In genomic region chr14:21475767-21476525, GRCh38 we compare ENCODE assay signal across 8 cellular contexts. TPM values are rescaled to one million over a fixed set of nuclear protein-coding genes. Genes with fewer than 3 reads are reported as not detected.
DNase-seq lines count a peak whose midpoint lies in the region; ATAC-seq, FAIRE-seq and TF ChIP-seq lines count a peak whose summit lies in the region.

No MANE protein-coding gene starts in this region.

- H3K79me2 ChIP-seq in HepG2 (ENCODE audit: insufficient read depth, low read length), result peaks cover 45% of the 10 kb centered on the region

- H2AFZ ChIP-seq in HepG2 (ENCODE audit: low read length), result peak overlapping the region; percentile 88

- H3K4me3 ChIP-seq in HepG2 (replicated peaks in 1 of 3; ENCODE audit: insufficient read depth in 1 of 3, low read depth in 2 of 3, low read length in 3 of 3), result peak overlapping the region; percentile 83 to 99 (median 87)
- peak overlapping the region; percentile 22 to 94 (median 76) for H3K4me3 ChIP-seq in transverse colon

- no peak for TF ChIP-seq RAD21 in HepG2 (CRISPR knock-in tag; IDR thresholded peaks at IDR 0.05)

- H3K27me3 ChIP-seq in HepG2 (ENCODE audit: control insufficient read depth in 1 of 2, insufficient read depth in 2 of 2, low read length in 2 of 2), result no peaks in the 10 kb centered on the region; a peak in 1 of 5 replicates
- H3K27me3 ChIP-seq in transverse colon, result no peaks in the 10 kb centered on the region

- TSS peak; percentile 82 for BruUV-seq in HepG2 (replicated peaks; lab: Mats Ljungman, UMichigan)

- 9% methylated on average over 10 of the region's 10 CpGs for WGBS in HepG2 (ENCODE audit: low lambda C conversion rate)
- WGBS in transverse colon (ENCODE audit: low coverage in 1 of 2), 2 donors, result 19 to 37% methylated on average over 10 of the region's 10 CpGs

- no peaks in the 10 kb centered on the region for H3K9me3 Mint-ChIP-seq in activated T-cell treated with anti-CD3 and anti-CD28 coated beads, Interleukin-2, amount 50 U/mL, for 4 hours

- H3K27ac ChIP-seq in angular gyrus (ENCODE audit: low read depth, low read length), result peak overlapping the region; percentile 88
- H3K27ac ChIP-seq in HepG2 (ENCODE audit: extremely low read length, insufficient read depth, low read length), result peak overlapping the region; percentile 87
- peak overlapping the region; percentile 84 to 96 (median 90) for H3K27ac ChIP-seq in transverse colon

- H3K9me3 ChIP-seq in HepG2 (ENCODE audit: low read length) (no peaks in the 10 kb centered on the region), transverse colon (no peaks in the 10 kb centered on the region)

- H3K36me3 ChIP-seq in HepG2 (replicated peaks in 1 of 2; ENCODE audit: control insufficient read depth in 1 of 2, insufficient read depth in 2 of 2, low read length in 2 of 2) (peaks cover 8 to 28% of the 10 kb centered on the region in 2 experiments), transverse colon (peaks cover 0 to 20% (median 2%) of the 10 kb centered on the region in 4 donors)

- H4K20me1 ChIP-seq in HepG2 (ENCODE audit: insufficient read depth, low read length), result no peaks in the 10 kb centered on the region

- no peak for TF ChIP-seq POLR2A in HepG2 (IDR thresholded peaks at IDR 0.05; ENCODE audit: insufficient read depth in 1 of 2, low read depth in 2 of 2, low read length in 2 of 2)
- TF ChIP-seq POLR2A in transverse colon (IDR thresholded peaks at IDR 0.05), result no peak

- intact Hi-C loops in HepG2 (cut with micrococcal nuclease; ENCODE audit: unreplicated experiment), result loop anchor here (1.0 to 2.0 kb wide), 3 partner anchors 20 to 1015 kb away; partner anchors contain the start of genes CHD8 and PIP4P1
- intact Hi-C loops in transverse colon (cut with DNase I; ENCODE audit: low total_unique reads), result no loop called here

- in situ Hi-C loops in HepG2 (cut with HindIII; ENCODE audit: extremely low pct_ligation_motif_present, low pct_unique_long_range_greater_than_20kb) (no loop called here), transverse colon (cut with MboI; ENCODE audit: low pct_ligation_motif_present in 1 of 4, low pct_unique_long_range_greater_than_20kb in 1 of 4, low sequenced_read_pairs in 3 of 4) (no loop called here)

- DNase-seq in activated T-cell treated with anti-CD3 and anti-CD28 coated beads, Interleukin-2, amount 50 U/mL, for 4 hours, result no peak
- DNase-seq in activated T-cell treated with anti-CD3 and anti-CD28 coated beads for 4 hours (no peak), HepG2 (ENCODE audit: low spot score) (peak; percentile 18), transverse colon (no peak), NCI-H146 (lab: John Stamatoyannopoulos, UW) (no peak), NCI-H2107 (lab: John Stamatoyannopoulos, UW) (no peak)

- CTCF ChIA-PET in HepG2 (lab: Yijun Ruan, JAX; ENCODE audit: low intra/inter-chr PET ratio, low total read pairs), result interaction anchor here (1.7 to 2.0 kb wide), 2 partner anchors 20 to 82 kb away, joined by 12 to 19 read pairs; partner anchors contain the start of gene CHD8

- no peak for ATAC-seq in activated T-cell treated with anti-CD3 and anti-CD28 coated beads, Interleukin-2, amount 50 U/mL, for 4 hours
- ATAC-seq in HepG2 (peak; percentile 32), HG02571 (IDR thresholded peaks at IDR 0.05; ENCODE audit: unreplicated experiment) (no peak)

- peaks cover 29% of the 10 kb centered on the region for H3K4me1 ChIP-seq in HepG2 (ENCODE audit: insufficient read depth, low read length)
- H3K4me1 ChIP-seq in transverse colon, result peaks cover 15 to 27% (median 18%) of the 10 kb centered on the region in 4 donors

- TF ChIP-seq CTCF in HepG2 (CRISPR knock-in tag; IDR thresholded peaks at IDR 0.05) (no peak), transverse colon (IDR thresholded peaks at IDR 0.05) (no peak)

- H3K4me2 ChIP-seq in HepG2 (ENCODE audit: low read depth, low read length), result peak overlapping the region; percentile 84

- peaks cover 34% of the 10 kb centered on the region for H3K4me1 Mint-ChIP-seq in activated T-cell treated with anti-CD3 and anti-CD28 coated beads, Interleukin-2, amount 50 U/mL, for 4 hours (ENCODE audit: low read depth)

- peaks cover 18% of the 10 kb centered on the region for H3K36me3 Mint-ChIP-seq in activated T-cell treated with anti-CD3 and anti-CD28 coated beads, Interleukin-2, amount 50 U/mL, for 4 hours (ENCODE audit: insufficient read depth)

- H3K4me3 Mint-ChIP-seq in activated T-cell treated with anti-CD3 and anti-CD28 coated beads, Interleukin-2, amount 50 U/mL, for 4 hours, result peak overlapping the region; percentile 97

- POLR2A ChIA-PET in HepG2 (lab: Yijun Ruan, JAX), result interaction anchor here (0.7 to 5.2 kb wide), 10 partner anchors 12 to 92 kb away, joined by 3 to 47 read pairs (median 7); partner anchors contain the start of genes CHD8 and METTL3

- H3K9ac ChIP-seq in HepG2 (ENCODE audit: insufficient read depth, low read depth, low read length), result peak overlapping the region; percentile 95

- peak; percentile 4 for FAIRE-seq in HepG2 (lab: Jason Lieb, UNC)

- no peaks in the 10 kb centered on the region for H3K27me3 Mint-ChIP-seq in activated T-cell treated with anti-CD3 and anti-CD28 coated beads, Interleukin-2, amount 50 U/mL, for 4 hours (ENCODE audit: low read depth)

- TF ChIP-seq EP300 in HepG2 (IDR thresholded peaks at IDR 0.05; ENCODE audit: low read depth in 2 of 2, low read length in 2 of 2) (no peak), HepG2 (CRISPR knock-in tag; IDR thresholded peaks at IDR 0.05; ENCODE audit: borderline replicate concordance) (no peak), transverse colon (IDR thresholded peaks at IDR 0.05; ENCODE audit: low read depth) (no peak)

RNA-seq across cellular contexts. Expression of gene RAB2B, which starts 0.8 kb away (rescaled TPM):
- 10 to 100 TPM; 25.4 to 30.3 (median 25.9) TPM for total RNA-seq in activated T-cell treated with anti-CD3 and anti-CD28 coated beads, Interleukin-2, amount 50 U/mL, for 4 hours
- 36.0 and 46.4 TPM in 2 replicates for total RNA-seq in HepG2 (2016; rRNA removed; fragmentation: Illumina TruSeq; extraction: Trizol)
- total RNA-seq in HepG2 (2016; cell fraction: cytosol; rRNA removed; fragmentation: Illumina TruSeq; extraction: Trizol; ENCODE audit: low read depth), result 9.7 and 10.7 TPM in 2 replicates
- 29.3 and 42.1 TPM in 2 replicates for total RNA-seq in HepG2 (2016; cell fraction: insoluble cytoplasmic fraction; rRNA removed; fragmentation: Illumina TruSeq; extraction: Trizol)
- total RNA-seq in HepG2 (2016; cell fraction: membrane; rRNA removed; fragmentation: Illumina TruSeq; extraction: Trizol), result 26.8 and 30.2 TPM in 2 replicates
- 35.7 and 39.8 TPM in 2 replicates for total RNA-seq in HepG2 (2016; cell fraction: nucleus; rRNA removed; fragmentation: Illumina TruSeq; extraction: Trizol)
- polyA plus RNA-seq in HepG2 (2011; rRNA removed), result 55.6 and 60.6 TPM in 2 replicates
- 32.1 and 43.2 TPM in 2 replicates for polyA plus RNA-seq in HepG2 (2011; cell fraction: cytosol; rRNA removed)
- 53.5 and 58.9 TPM in 2 replicates for polyA plus RNA-seq in HepG2 (2011; cell fraction: nucleus; rRNA removed)
- polyA plus RNA-seq in HepG2 (2012), result 36.5 and 43.0 TPM in 2 replicates
- polyA plus RNA-seq in HepG2 (2016; cell fraction: cytosol; fragmentation: Illumina TruSeq; extraction: Trizol; ENCODE audit: low read depth), result 3.4 and 4.3 TPM in 2 replicates
- 32.9 and 33.9 TPM in 2 replicates for polyA plus RNA-seq in HepG2 (2016; cell fraction: insoluble cytoplasmic fraction; fragmentation: Illumina TruSeq; extraction: Trizol; ENCODE audit: low read depth)
- polyA plus RNA-seq in HepG2 (2016; cell fraction: membrane; fragmentation: Illumina TruSeq; extraction: Trizol; ENCODE audit: low read depth), result 10.6 and 11.5 TPM in 2 replicates
- polyA plus RNA-seq in HepG2 (2016; cell fraction: nucleus; fragmentation: Illumina TruSeq; extraction: Trizol; ENCODE audit: insufficient read depth, low read depth), result 55.9 and 56.7 TPM in 2 replicates
- 17.0 and 37.3 TPM in 2 replicates for polyA minus RNA-seq in HepG2 (2011; rRNA and poly(A)+ RNA removed; ENCODE audit: low replicate concordance)
- polyA minus RNA-seq in HepG2 (2011; cell fraction: cytosol; rRNA and poly(A)+ RNA removed), result 28.9 and 36.2 TPM in 2 replicates
- 60.9 and 74.0 TPM in 2 replicates for polyA minus RNA-seq in HepG2 (2011; cell fraction: nucleus; rRNA and poly(A)+ RNA removed)
- total RNA-seq in transverse colon, result 10 to 100 TPM in 2 of 4 donors, 1 to 10 TPM in 2; 7.1 to 24.5 (median 13.7) TPM

RNA-seq across cellular contexts. Expression of gene TOX4, which starts 1.0 kb away (rescaled TPM):
- total RNA-seq in activated T-cell treated with anti-CD3 and anti-CD28 coated beads, Interleukin-2, amount 50 U/mL, for 4 hours, result 10 to 100 TPM; 76.8 to 97.1 (median 92.6) TPM
- 71.8 and 124 TPM in 2 replicates for total RNA-seq in HepG2 (2016; rRNA removed; fragmentation: Illumina TruSeq; extraction: Trizol)
- total RNA-seq in HepG2 (2016; cell fraction: cytosol; rRNA removed; fragmentation: Illumina TruSeq; extraction: Trizol; ENCODE audit: low read depth), result 15.2 and 16.0 TPM in 2 replicates
- 74.9 and 112 TPM in 2 replicates for total RNA-seq in HepG2 (2016; cell fraction: insoluble cytoplasmic fraction; rRNA removed; fragmentation: Illumina TruSeq; extraction: Trizol)
- total RNA-seq in HepG2 (2016; cell fraction: membrane; rRNA removed; fragmentation: Illumina TruSeq; extraction: Trizol), result 36.1 and 44.6 TPM in 2 replicates
- total RNA-seq in HepG2 (2016; cell fraction: nucleus; rRNA removed; fragmentation: Illumina TruSeq; extraction: Trizol), result 46.8 and 50.0 TPM in 2 replicates
- polyA plus RNA-seq in HepG2 (2011; rRNA removed), result 147 and 163 TPM in 2 replicates
- polyA plus RNA-seq in HepG2 (2011; cell fraction: cytosol; rRNA removed), result 122 and 127 TPM in 2 replicates
- polyA plus RNA-seq in HepG2 (2011; cell fraction: nucleus; rRNA removed), result 72.8 and 97.3 TPM in 2 replicates
- polyA plus RNA-seq in HepG2 (2012), result 72.0 and 83.5 TPM in 2 replicates
- polyA plus RNA-seq in HepG2 (2016; cell fraction: cytosol; fragmentation: Illumina TruSeq; extraction: Trizol; ENCODE audit: low read depth), result 20.7 and 21.8 TPM in 2 replicates
- 130 and 137 TPM in 2 replicates for polyA plus RNA-seq in HepG2 (2016; cell fraction: insoluble cytoplasmic fraction; fragmentation: Illumina TruSeq; extraction: Trizol; ENCODE audit: low read depth)
- 28.2 and 33.2 TPM in 2 replicates for polyA plus RNA-seq in HepG2 (2016; cell fraction: membrane; fragmentation: Illumina TruSeq; extraction: Trizol; ENCODE audit: low read depth)
- polyA plus RNA-seq in HepG2 (2016; cell fraction: nucleus; fragmentation: Illumina TruSeq; extraction: Trizol; ENCODE audit: insufficient read depth, low read depth), result 65.1 and 77.3 TPM in 2 replicates
- 259 and 369 TPM in 2 replicates for polyA minus RNA-seq in HepG2 (2011; rRNA and poly(A)+ RNA removed; ENCODE audit: low replicate concordance)
- polyA minus RNA-seq in HepG2 (2011; cell fraction: cytosol; rRNA and poly(A)+ RNA removed), result 49.3 and 53.2 TPM in 2 replicates
- polyA minus RNA-seq in HepG2 (2011; cell fraction: nucleus; rRNA and poly(A)+ RNA removed), result 61.0 and 67.8 TPM in 2 replicates
- total RNA-seq in transverse colon, result 10 to 100 TPM; 30.8 to 76.7 (median 51.5) TPM

RNA-seq across cellular contexts. Expression of gene CHD8, which starts 20.0 kb away (rescaled TPM):
- total RNA-seq in activated T-cell treated with anti-CD3 and anti-CD28 coated beads, Interleukin-2, amount 50 U/mL, for 4 hours, result 10 to 100 TPM; 82.1 to 84.1 (median 84.1) TPM
- total RNA-seq in HepG2 (2016; rRNA removed; fragmentation: Illumina TruSeq; extraction: Trizol) (79.6 and 92.9 TPM in 2 replicates), transverse colon (10 to 100 TPM; 46.2 to 59.7 (median 50.8) TPM)
- total RNA-seq in HepG2 (2016; cell fraction: cytosol; rRNA removed; fragmentation: Illumina TruSeq; extraction: Trizol; ENCODE audit: low read depth), result 18.6 and 23.0 TPM in 2 replicates
- 76.5 and 78.0 TPM in 2 replicates for total RNA-seq in HepG2 (2016; cell fraction: insoluble cytoplasmic fraction; rRNA removed; fragmentation: Illumina TruSeq; extraction: Trizol)
- 36.9 and 37.8 TPM in 2 replicates for total RNA-seq in HepG2 (2016; cell fraction: membrane; rRNA removed; fragmentation: Illumina TruSeq; extraction: Trizol)
- total RNA-seq in HepG2 (2016; cell fraction: nucleus; rRNA removed; fragmentation: Illumina TruSeq; extraction: Trizol), result 104 and 115 TPM in 2 replicates
- polyA plus RNA-seq in HepG2 (2011; rRNA removed), result 35.1 and 43.9 TPM in 2 replicates
- polyA plus RNA-seq in HepG2 (2011; cell fraction: cytosol; rRNA removed), result 23.3 and 26.1 TPM in 2 replicates
- polyA plus RNA-seq in HepG2 (2011; cell fraction: nucleus; rRNA removed), result 90.8 and 104 TPM in 2 replicates
- 55.5 and 57.3 TPM in 2 replicates for polyA plus RNA-seq in HepG2 (2012)
- 3.9 and 5.2 TPM in 2 replicates for polyA plus RNA-seq in HepG2 (2016; cell fraction: cytosol; fragmentation: Illumina TruSeq; extraction: Trizol; ENCODE audit: low read depth)
- 51.4 and 70.8 TPM in 2 replicates for polyA plus RNA-seq in HepG2 (2016; cell fraction: insoluble cytoplasmic fraction; fragmentation: Illumina TruSeq; extraction: Trizol; ENCODE audit: low read depth)
- 10.4 and 13.2 TPM in 2 replicates for polyA plus RNA-seq in HepG2 (2016; cell fraction: membrane; fragmentation: Illumina TruSeq; extraction: Trizol; ENCODE audit: low read depth)
- 135 and 137 TPM in 2 replicates for polyA plus RNA-seq in HepG2 (2016; cell fraction: nucleus; fragmentation: Illumina TruSeq; extraction: Trizol; ENCODE audit: insufficient read depth, low read depth)
- polyA minus RNA-seq in HepG2 (2011; rRNA and poly(A)+ RNA removed; ENCODE audit: low replicate concordance), result 108 and 125 TPM in 2 replicates
- polyA minus RNA-seq in HepG2 (2011; cell fraction: cytosol; rRNA and poly(A)+ RNA removed), result 44.5 and 60.9 TPM in 2 replicates
- polyA minus RNA-seq in HepG2 (2011; cell fraction: nucleus; rRNA and poly(A)+ RNA removed), result 110 and 124 TPM in 2 replicates

RNA-seq across cellular contexts. Expression of gene METTL3, which starts 35.2 kb away (rescaled TPM):
- total RNA-seq in activated T-cell treated with anti-CD3 and anti-CD28 coated beads, Interleukin-2, amount 50 U/mL, for 4 hours, result 10 to 100 TPM; 45.0 to 47.7 (median 45.0) TPM
- total RNA-seq in HepG2 (2016; rRNA removed; fragmentation: Illumina TruSeq; extraction: Trizol), result 114 and 123 TPM in 2 replicates
- 109 and 111 TPM in 2 replicates for total RNA-seq in HepG2 (2016; cell fraction: cytosol; rRNA removed; fragmentation: Illumina TruSeq; extraction: Trizol; ENCODE audit: low read depth)
- total RNA-seq in HepG2 (2016; cell fraction: insoluble cytoplasmic fraction; rRNA removed; fragmentation: Illumina TruSeq; extraction: Trizol), result 119 and 121 TPM in 2 replicates
- total RNA-seq in HepG2 (2016; cell fraction: membrane; rRNA removed; fragmentation: Illumina TruSeq; extraction: Trizol), result 45.3 and 46.0 TPM in 2 replicates
- 120 and 143 TPM in 2 replicates for total RNA-seq in HepG2 (2016; cell fraction: nucleus; rRNA removed; fragmentation: Illumina TruSeq; extraction: Trizol)
- 122 and 130 TPM in 2 replicates for polyA plus RNA-seq in HepG2 (2011; rRNA removed)
- 70.9 and 77.1 TPM in 2 replicates for polyA plus RNA-seq in HepG2 (2011; cell fraction: cytosol; rRNA removed)
- polyA plus RNA-seq in HepG2 (2011; cell fraction: nucleus; rRNA removed), result 511 and 514 TPM in 2 replicates
- 67.0 and 70.4 TPM in 2 replicates for polyA plus RNA-seq in HepG2 (2012)
- 5.2 and 6.3 TPM in 2 replicates for polyA plus RNA-seq in HepG2 (2016; cell fraction: cytosol; fragmentation: Illumina TruSeq; extraction: Trizol; ENCODE audit: low read depth)
- polyA plus RNA-seq in HepG2 (2016; cell fraction: insoluble cytoplasmic fraction; fragmentation: Illumina TruSeq; extraction: Trizol; ENCODE audit: low read depth), result 81.5 and 81.9 TPM in 2 replicates
- 7.3 and 9.4 TPM in 2 replicates for polyA plus RNA-seq in HepG2 (2016; cell fraction: membrane; fragmentation: Illumina TruSeq; extraction: Trizol; ENCODE audit: low read depth)
- 219 and 229 TPM in 2 replicates for polyA plus RNA-seq in HepG2 (2016; cell fraction: nucleus; fragmentation: Illumina TruSeq; extraction: Trizol; ENCODE audit: insufficient read depth, low read depth)
- 140 and 168 TPM in 2 replicates for polyA minus RNA-seq in HepG2 (2011; rRNA and poly(A)+ RNA removed; ENCODE audit: low replicate concordance)
- 36.7 and 42.6 TPM in 2 replicates for polyA minus RNA-seq in HepG2 (2011; cell fraction: cytosol; rRNA and poly(A)+ RNA removed)
- polyA minus RNA-seq in HepG2 (2011; cell fraction: nucleus; rRNA and poly(A)+ RNA removed), result 133 and 149 TPM in 2 replicates
- 10 to 100 TPM; 20.2 to 41.9 (median 29.5) TPM for total RNA-seq in transverse colon

RNA-seq across cellular contexts. Expression of gene SALL2, which starts 50.2 kb away (rescaled TPM):
- total RNA-seq in activated T-cell treated with anti-CD3 and anti-CD28 coated beads, Interleukin-2, amount 50 U/mL, for 4 hours, result 1 to 10 TPM; 1.4 to 1.8 (median 1.4) TPM
- total RNA-seq in HepG2 (2016; rRNA removed; fragmentation: Illumina TruSeq; extraction: Trizol), result 4.9 and 7.6 TPM in 2 replicates
- total RNA-seq in HepG2 (2016; cell fraction: cytosol; rRNA removed; fragmentation: Illumina TruSeq; extraction: Trizol; ENCODE audit: low read depth), result 1.0 and 1.1 TPM in 2 replicates
- total RNA-seq in HepG2 (2016; cell fraction: insoluble cytoplasmic fraction; rRNA removed; fragmentation: Illumina TruSeq; extraction: Trizol), result 4.5 and 6.5 TPM in 2 replicates
- total RNA-seq in HepG2 (2016; cell fraction: membrane; rRNA removed; fragmentation: Illumina TruSeq; extraction: Trizol), result 3.2 and 4.1 TPM in 2 replicates
- total RNA-seq in HepG2 (2016; cell fraction: nucleus; rRNA removed; fragmentation: Illumina TruSeq; extraction: Trizol), result 3.2 and 4.3 TPM in 2 replicates
- polyA plus RNA-seq in HepG2 (2011; rRNA removed), result 5.8 and 7.0 TPM in 2 replicates
- 4.8 and 5.4 TPM in 2 replicates for polyA plus RNA-seq in HepG2 (2011; cell fraction: cytosol; rRNA removed)
- 6.6 and 7.3 TPM in 2 replicates for polyA plus RNA-seq in HepG2 (2011; cell fraction: nucleus; rRNA removed)
- 8.7 and 11.0 TPM in 2 replicates for polyA plus RNA-seq in HepG2 (2012)
- polyA plus RNA-seq in HepG2 (2016; cell fraction: cytosol; fragmentation: Illumina TruSeq; extraction: Trizol; ENCODE audit: low read depth), result 0.61 and 0.67 TPM in 2 replicates
- 7.2 and 8.1 TPM in 2 replicates for polyA plus RNA-seq in HepG2 (2016; cell fraction: insoluble cytoplasmic fraction; fragmentation: Illumina TruSeq; extraction: Trizol; ENCODE audit: low read depth)
- polyA plus RNA-seq in HepG2 (2016; cell fraction: membrane; fragmentation: Illumina TruSeq; extraction: Trizol; ENCODE audit: low read depth), result 1.6 and 2.1 TPM in 2 replicates
- polyA plus RNA-seq in HepG2 (2016; cell fraction: nucleus; fragmentation: Illumina TruSeq; extraction: Trizol; ENCODE audit: insufficient read depth, low read depth), result 7.0 and 7.2 TPM in 2 replicates
- polyA minus RNA-seq in HepG2 (2011; rRNA and poly(A)+ RNA removed; ENCODE audit: low replicate concordance), result 0.09 and 14.3 TPM in 2 replicates
- polyA minus RNA-seq in HepG2 (2011; cell fraction: cytosol; rRNA and poly(A)+ RNA removed), result 8.9 and 9.7 TPM in 2 replicates
- 4.1 and 5.1 TPM in 2 replicates for polyA minus RNA-seq in HepG2 (2011; cell fraction: nucleus; rRNA and poly(A)+ RNA removed)
- total RNA-seq in transverse colon, result 10 to 100 TPM in 1 of 4 donors, 1 to 10 TPM in 3; 2.2 to 36.3 (median 4.2) TPM
